ENCODE assay signal across 20 cellular contexts in genomic region chr10:109995178-109995577, GRCh38. TPM values are rescaled to one million over a fixed set of nuclear protein-coding genes. Genes with fewer than 3 reads are reported as not detected.
DNase-seq lines count a peak whose midpoint lies in the region; ATAC-seq, FAIRE-seq and TF ChIP-seq lines count a peak whose summit lies in the region.
"Had no signal": no experiment of that assay in that cellular context is flagged by ENCODE, and none has a peak within 500 bp of the region (broad histone marks: within the 10 kb centered on the region; RNA-seq: fewer than 3 reads in every experiment).

No MANE protein-coding gene starts in this region.

- H2AK5ac ChIP-seq in mesendoderm (ENCODE audit: low read length) = no peak overlapping the region

- no peaks in the 10 kb centered on the region for H3K27me3 ChIP-seq in body of pancreas
- no peaks in the 10 kb centered on the region for H3K27me3 ChIP-seq in mesendoderm (ENCODE audit: insufficient read depth, low read length, poor library complexity)
- H3K27me3 ChIP-seq in stomach = no peaks in the 10 kb centered on the region
- no peaks in the 10 kb centered on the region for H3K27me3 ChIP-seq in suprapubic skin
- H3K27me3 ChIP-seq in Peyer's patch = no peaks in the 10 kb centered on the region

- H3K79me1 ChIP-seq in mesendoderm (ENCODE audit: low read length) = no peaks in the 10 kb centered on the region

- no peak overlapping the region for H3K56ac ChIP-seq in mesendoderm (ENCODE audit: low read length)

- H2BK15ac ChIP-seq in mesendoderm (replicated peaks; ENCODE audit: low read depth) = no peak overlapping the region

- no peaks in the 10 kb centered on the region for H3K36me3 ChIP-seq in body of pancreas (replicated peaks in 1 of 2; ENCODE audit: insufficient read depth in 1 of 2, low read depth in 2 of 2)
- H3K36me3 ChIP-seq in mesendoderm (ENCODE audit: control insufficient read depth, insufficient read depth, low read length) = no peaks in the 10 kb centered on the region
- no peaks in the 10 kb centered on the region for H3K36me3 ChIP-seq in stomach
- H3K36me3 ChIP-seq in suprapubic skin = no peaks in the 10 kb centered on the region
- H3K36me3 ChIP-seq in Peyer's patch = no peaks in the 10 kb centered on the region

- no peak for ATAC-seq in body of pancreas
- ATAC-seq: Panc1, Right ventricle myocardium inferior had no signal

- peak overlapping the region; percentile 70 for H3K4ac ChIP-seq in mesendoderm (ENCODE audit: low read depth, low read length)

- no peak overlapping the region for H2BK5ac ChIP-seq in mesendoderm (ENCODE audit: low read length)

- H3K27ac Mint-ChIP-seq in mesothelial cell of epicardium = no peak overlapping the region
- H3K27ac Mint-ChIP-seq: CD4-positive, alpha-beta T cell had no signal

- no peak overlapping the region for H2BK120ac ChIP-seq in mesendoderm (ENCODE audit: low read depth, low read length)

- peak overlapping the region in 3 of 4 donors; percentile 20 to 61 (median 53) for H3K27ac ChIP-seq in body of pancreas
- no peak overlapping the region for H3K27ac ChIP-seq in mesendoderm (ENCODE audit: low read depth, low read length)
- peak overlapping the region; percentile 50 to 83 (median 77) for H3K27ac ChIP-seq in stomach
- no peak overlapping the region for H3K27ac ChIP-seq in suprapubic skin
- peak overlapping the region in 2 of 4 donors; percentile 85 for H3K27ac ChIP-seq in Peyer's patch
- H3K27ac ChIP-seq: KMS-11 had no signal

- H3K27me3 Mint-ChIP-seq in mesothelial cell of epicardium (ENCODE audit: low read depth) = peaks cover 3% of the 10 kb centered on the region
- H3K27me3 Mint-ChIP-seq: CD4-positive, alpha-beta T cell had no signal

- no peak overlapping the region for H3K4me3 Mint-ChIP-seq in mesothelial cell of epicardium
- H3K4me3 Mint-ChIP-seq: CD4-positive, alpha-beta T cell had no signal

- H3K9me3 Mint-ChIP-seq in mesothelial cell of epicardium = no peaks in the 10 kb centered on the region
- H3K9me3 Mint-ChIP-seq: CD4-positive, alpha-beta T cell had no signal

- H3K4me1 Mint-ChIP-seq in mesothelial cell of epicardium = peaks cover 43% of the 10 kb centered on the region

- TF ChIP-seq EP300 in stomach (IDR thresholded peaks at IDR 0.05) = no peak
- TF ChIP-seq EP300 in suprapubic skin (IDR thresholded peaks at IDR 0.05) = no peak

- no peak overlapping the region for H3K23ac ChIP-seq in mesendoderm (ENCODE audit: low read length)

- no peak overlapping the region for H4K8ac ChIP-seq in mesendoderm (ENCODE audit: low read depth, low read length)

- H3K9me3 ChIP-seq in body of pancreas (no peaks in the 10 kb centered on the region), stomach (no peaks in the 10 kb centered on the region), suprapubic skin (no peaks in the 10 kb centered on the region), Peyer's patch (no peaks in the 10 kb centered on the region)

- H3K79me2 ChIP-seq in mesendoderm (ENCODE audit: control insufficient read depth, insufficient read depth, low read length) = no peaks in the 10 kb centered on the region

- no peak overlapping the region for H3K9ac ChIP-seq in mesendoderm (ENCODE audit: low read length)
- H3K9ac ChIP-seq: KMS-11 had no signal

- no peaks in the 10 kb centered on the region for H3K36me3 Mint-ChIP-seq in mesothelial cell of epicardium

- no peak overlapping the region for H4K5ac ChIP-seq in mesendoderm (ENCODE audit: low read length)

- intact Hi-C loops in body of pancreas (cut with DNase I) = no loop called here
- intact Hi-C loops in stomach (cut with DNase I; ENCODE audit: low total_unique reads) = no loop called here

- H3K18ac ChIP-seq in mesendoderm (ENCODE audit: low read length) = peak overlapping the region; percentile 11

- H3K4me1 ChIP-seq in body of pancreas = peaks cover 40% of the 10 kb centered on the region
- H3K4me1 ChIP-seq in mesendoderm (ENCODE audit: control insufficient read depth, low read depth, low read length) = peaks cover 12% of the 10 kb centered on the region
- H3K4me1 ChIP-seq in stomach = peaks cover 9 to 54% (median 26%) of the 10 kb centered on the region in 4 donors
- H3K4me1 ChIP-seq in suprapubic skin = peaks cover 14% of the 10 kb centered on the region
- H3K4me1 ChIP-seq in Peyer's patch = peaks cover 0 to 32% (median 4%) of the 10 kb centered on the region in 4 donors

- no peak overlapping the region for H3K4me2 ChIP-seq in mesendoderm (ENCODE audit: low read length)
- H3K4me2 ChIP-seq: KMS-11 had no signal

- peak; percentile 9 for FAIRE-seq in GM18507 (lab: Jason Lieb, UNC)

- 73 to 81% methylated on average over 4 of the region's 4 CpGs for WGBS in body of pancreas, 2 donors
- no CpG with 5 or more reads among the region's 4 CpGs for WGBS in mesendoderm (ENCODE audit: extremely low coverage, insufficient coverage, low lambda C conversion rate)
- WGBS in stomach, 5 donors = 42 to 73% (median 63%) methylated on average over 4 of the region's 4 CpGs
- 93% methylated on average over 4 of the region's 4 CpGs for WGBS in suprapubic skin

- H3K4me3 ChIP-seq in body of pancreas (no peak overlapping the region), mesendoderm (ENCODE audit: low read length) (no peak overlapping the region), stomach (no peak overlapping the region), suprapubic skin (no peak overlapping the region), Peyer's patch (no peak overlapping the region)

- TF ChIP-seq CTCF in body of pancreas (IDR thresholded peaks at IDR 0.05) (no peak), stomach (IDR thresholded peaks at IDR 0.05) (no peak), suprapubic skin (IDR thresholded peaks at IDR 0.05) (no peak), Peyer's patch (IDR thresholded peaks at IDR 0.05) (no peak), mesothelial cell of epicardium (IDR thresholded peaks at IDR 0.05; ENCODE audit: unreplicated experiment) (no peak)

- TF ChIP-seq POLR2A in body of pancreas (IDR thresholded peaks at IDR 0.05) (no peak), stomach (IDR thresholded peaks at IDR 0.05) (no peak), suprapubic skin (IDR thresholded peaks at IDR 0.05) (no peak), Peyer's patch (IDR thresholded peaks at IDR 0.05) (no peak)

- DNase-seq in GM18507 (ENCODE audit: extremely low spot score, insufficient read length, low read depth) = no peak
- DNase-seq in body of pancreas = no peak
- DNase-seq in mesendoderm = no peak
- no peak for DNase-seq in stomach
- DNase-seq in T-helper 2 cell = no peak
- no peak for DNase-seq in suprapubic skin (ENCODE audit: low spot score in 2 of 2)
- no peak for DNase-seq in Peyer's patch
- no peak for DNase-seq in mesothelial cell of epicardium (ENCODE audit: low spot score in 2 of 2, unreplicated experiment in 2 of 2)
- DNase-seq: ACHN; AML-193; CD4-positive, alpha-beta T cell; DMS79 treated with DMSO at 0.1 percent for 48 hours; GOT3; NCI-H1092; NCI-H1694; NCI-H2227 treated with DMSO at 0.1 percent for 48 hours; NCI-H524 had no signal

RNA-seq across cellular contexts. Expression of gene ADD3, which starts 12.6 kb away (rescaled TPM):
- 10 to 100 TPM; 37.9 to 40.5 TPM for total RNA-seq in body of pancreas
- polyA plus RNA-seq in mesendoderm (2013, experiment 1 of 2) = 46.8 TPM
- polyA plus RNA-seq in mesendoderm (2013, experiment 2 of 2) = 50.0 TPM
- 100 to 1,000 TPM in 3 of 5 donors, 10 to 100 TPM in 2; 66.0 to 600 (median 222) TPM for total RNA-seq in stomach
- polyA plus RNA-seq in stomach = 10 to 100 TPM; 22.9 to 64.9 (median 36.4) TPM
- total RNA-seq in suprapubic skin = 100 to 1,000 TPM in 3 of 4 donors, 10 to 100 TPM in 1; 72.6 to 335 (median 279) TPM
- 100 to 1,000 TPM; 236 to 545 (median 314) TPM for total RNA-seq in Peyer's patch
- total RNA-seq in mesothelial cell of epicardium = 98.7 to 104 TPM (median 101 TPM) in 3 replicates

Comparison
In these comparisons a context has a peak if more than half of its experiments do, and no peak if none do; other contexts are left out.
1. H3K27ac ChIP-seq: peak in body of pancreas (3 of 4) and stomach (5 of 5); none in mesendoderm (single experiment) and suprapubic skin (single experiment).